ENCODE assay signal across 7 cellular contexts in the genomic region with DNA sequence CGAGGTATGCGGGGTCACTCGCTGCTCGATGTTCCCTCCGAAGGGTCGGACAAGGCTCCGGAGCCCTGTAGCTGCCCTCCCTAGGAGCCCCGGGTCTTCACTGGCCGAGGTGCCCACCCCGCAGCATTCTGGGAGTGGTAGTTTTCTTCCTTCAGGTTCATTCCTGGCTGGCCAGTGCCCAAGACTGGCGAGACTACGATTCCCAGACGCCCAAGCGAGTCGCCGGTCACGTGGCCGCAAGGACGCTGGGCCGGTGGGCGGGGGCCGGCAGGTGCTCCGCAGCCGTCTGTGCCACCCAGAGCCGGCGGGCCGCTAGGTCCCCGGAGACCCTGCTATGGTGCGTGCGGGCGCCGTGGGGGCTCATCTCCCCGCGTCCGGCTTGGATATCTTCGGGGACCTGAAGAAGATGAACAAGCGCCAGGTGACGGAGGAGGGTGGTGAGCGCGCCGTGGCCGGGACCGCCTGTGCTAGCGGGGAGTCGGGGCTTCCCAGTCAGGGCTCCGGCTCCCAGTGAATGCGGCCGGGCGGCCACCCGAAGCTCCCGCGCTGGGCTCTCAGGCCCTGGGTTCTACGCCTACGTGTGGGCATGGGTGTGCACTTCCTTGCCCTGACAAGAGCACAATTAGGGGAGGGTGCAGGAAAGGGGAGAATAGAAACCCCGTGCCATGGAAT.
DNase-seq lines count a peak whose midpoint lies in the region; ATAC-seq and FAIRE-seq lines count a peak whose summit lies in the region.

A gene (plus strand): TSS at position 270 of the 672 bp plus-strand sequence. CDS start 65 bp downstream, at position 335.

- peak; percentile 98 for FAIRE-seq in GM18507 (lab: Jason Lieb, UNC)

- DNase-seq in GM18507 (ENCODE audit: extremely low spot score, insufficient read length, low read depth), result peak; percentile 86
- peak; percentile 90 for DNase-seq in NCI-H2029 treated with DMSO at 0.1 percent for 48 hours (lab: John Stamatoyannopoulos, UW)
- DNase-seq in T-helper 9 cell, result peak; percentile 92
- DNase-seq in astrocyte of the hippocampus (ENCODE audit: low read depth, low spot score), result peak; percentile 99
- peak; percentile 96 for DNase-seq in hippocampal formation (lab: John Stamatoyannopoulos, UW)
- DNase-seq in retina, result peak; percentile 100

- peak; percentile 81 for ATAC-seq in HG02981 (IDR thresholded peaks at IDR 0.05; ENCODE audit: unreplicated experiment)

Comparison
In these comparisons a context has a peak if more than half of its experiments do, and no peak if none do; other contexts are left out.
1. Peak in every context shown above with its lines: DNase-seq and ATAC-seq.